In genomic region chr13:110338441-110339101, GRCh38 we compare ENCODE assay signal across 13 cellular contexts. TPM values are rescaled to one million over a fixed set of nuclear protein-coding genes. Genes with fewer than 3 reads are reported as not detected.
DNase-seq lines count a peak whose midpoint lies in the region; ATAC-seq and TF ChIP-seq lines count a peak whose summit lies in the region.
"Had no signal": no experiment of that assay in that cellular context is flagged by ENCODE, and none has a peak within 500 bp of the region (broad histone marks: within the 10 kb centered on the region; RNA-seq: fewer than 3 reads in every experiment).

No MANE protein-coding gene starts in this region.

- H3K4me2 ChIP-seq in H9 (ENCODE audit: insufficient read depth, insufficient read length, low read length), result no peak overlapping the region

- peak; percentile 62 for TF ChIP-seq EP300 in stomach (IDR thresholded peaks at IDR 0.05)

- H4K91ac ChIP-seq in H9 (ENCODE audit: insufficient read length, low read depth, low read length), result no peak overlapping the region

- TF ChIP-seq CTCF in H9 (conservative IDR thresholded peaks at IDR 0.05) (no peak), stomach (IDR thresholded peaks at IDR 0.05) (no peak)

- H4K8ac ChIP-seq in H9 (replicated peaks; ENCODE audit: insufficient read length, low read depth, low read length), result no peak overlapping the region

- H3K4me1 Mint-ChIP-seq in H9, result peaks cover 56 to 59% of the 10 kb centered on the region in 2 experiments
- H3K4me1 Mint-ChIP-seq in activated CD4-positive, alpha-beta T cell treated with anti-CD3 and anti-CD28 coated beads for 36 hours, result peaks cover 25% of the 10 kb centered on the region

- peaks cover 8 to 17% (median 9%) of the 10 kb centered on the region in 3 experiments; a peak in 6 of 7 replicates for H3K36me3 Mint-ChIP-seq in H9 (ENCODE audit: insufficient read depth in 1 of 3, low read depth in 3 of 3)
- no peaks in the 10 kb centered on the region for H3K36me3 Mint-ChIP-seq in activated CD4-positive, alpha-beta T cell treated with anti-CD3 and anti-CD28 coated beads for 36 hours (ENCODE audit: low read depth)

- H3K23me2 ChIP-seq in H9 (ENCODE audit: insufficient read length, low read depth, low read length, poor library complexity, severe bottlenecking), result no peaks in the 10 kb centered on the region

- H3K27ac ChIP-seq in H9 (ENCODE audit: insufficient read length, low read depth, low read length) (no peak overlapping the region), ectodermal cell (ENCODE audit: insufficient read depth, low read depth, low read length, poor library complexity, severe bottlenecking) (peak overlapping the region; percentile 89), stomach (peak overlapping the region; percentile 34 to 92 (median 88))
- H3K27ac ChIP-seq: VCaP had no signal

- no CpG with 5 or more reads among the region's 13 CpGs for WGBS in H9 (ENCODE audit: extremely low coverage, insufficient read length, low lambda C conversion rate)
- 32 to 33% methylated on average over 13 of the region's 13 CpGs for WGBS in ectodermal cell, 2 experiments
- WGBS in stomach, 5 donors, result 41 to 50% (median 46%) methylated on average over 13 of the region's 13 CpGs

- CTCF ChIA-PET in activated CD4-positive, alpha-beta T cell treated with anti-CD3 and anti-CD28 coated beads for 36 hours (lab: Charles Lee), result no interaction called here

- POLR2A ChIA-PET in activated CD4-positive, alpha-beta T cell treated with anti-CD3 and anti-CD28 coated beads for 36 hours (lab: Charles Lee), result no interaction called here

- H2BK20ac ChIP-seq in H9 (ENCODE audit: low read depth, low read length, poor library complexity, severe bottlenecking), result no peak overlapping the region

- peak overlapping the region; percentile 55 to 80 (median 58); a peak in 5 of 7 replicates for H3K27ac Mint-ChIP-seq in H9
- no peak overlapping the region for H3K27ac Mint-ChIP-seq in activated CD4-positive, alpha-beta T cell treated with anti-CD3 and anti-CD28 coated beads for 36 hours
- H3K27ac Mint-ChIP-seq: activated naive CD8-positive, alpha-beta T cell treated with anti-CD3 and anti-CD28 coated beads for 36 hours had no signal

- no peak overlapping the region for H3K9ac ChIP-seq in H9 (ENCODE audit: extremely low read depth, insufficient read length, low read length)

- no peak overlapping the region for H2BK120ac ChIP-seq in H9 (ENCODE audit: low read depth, low read length, poor library complexity, severe bottlenecking)

- no peaks in the 10 kb centered on the region for H3K27me3 ChIP-seq in H9 (ENCODE audit: insufficient read depth, low read length)
- H3K27me3 ChIP-seq in ectodermal cell (ENCODE audit: control insufficient read depth, insufficient read depth, low read length, poor library complexity, severe bottlenecking), result no peaks in the 10 kb centered on the region
- no peaks in the 10 kb centered on the region for H3K27me3 ChIP-seq in stomach

- H3K79me1 ChIP-seq in H9 (ENCODE audit: insufficient read depth, low read depth, low read length, poor library complexity, severe bottlenecking), result peaks cover 6% of the 10 kb centered on the region

- no peak overlapping the region for H3K4me3 Mint-ChIP-seq in H9
- no peak overlapping the region for H3K4me3 Mint-ChIP-seq in activated CD4-positive, alpha-beta T cell treated with anti-CD3 and anti-CD28 coated beads for 36 hours
- H3K4me3 Mint-ChIP-seq: activated naive CD8-positive, alpha-beta T cell treated with anti-CD3 and anti-CD28 coated beads for 36 hours had no signal

- H3K9me3 ChIP-seq in H9 (ENCODE audit: control insufficient read depth, low read depth, low read length), result no peaks in the 10 kb centered on the region
- H3K9me3 ChIP-seq in ectodermal cell (ENCODE audit: control insufficient read depth, low read length), result no peaks in the 10 kb centered on the region
- no peaks in the 10 kb centered on the region for H3K9me3 ChIP-seq in stomach

- no peak overlapping the region for H3T11ph ChIP-seq in H9 (ENCODE audit: low read length)

- no peak for TF ChIP-seq POLR2A in stomach (IDR thresholded peaks at IDR 0.05)

- H3K14ac ChIP-seq in H9 (ENCODE audit: insufficient read depth, low read length), result no peak overlapping the region

- H3K9me3 Mint-ChIP-seq in H9, result no peaks in the 10 kb centered on the region
- peaks cover 2% of the 10 kb centered on the region for H3K9me3 Mint-ChIP-seq in activated CD4-positive, alpha-beta T cell treated with anti-CD3 and anti-CD28 coated beads for 36 hours (ENCODE audit: low read depth)

- no peak overlapping the region for H2BK12ac ChIP-seq in H9 (ENCODE audit: insufficient read length, low read depth, low read length)

- no peak overlapping the region for H3K23ac ChIP-seq in H9 (ENCODE audit: insufficient read length, low read depth, low read length)

- H2AFZ ChIP-seq in H9 (ENCODE audit: low read length), result no peak overlapping the region

- H3K36me3 ChIP-seq in ectodermal cell (ENCODE audit: control insufficient read depth, insufficient read depth, low read length), result no peaks in the 10 kb centered on the region
- no peaks in the 10 kb centered on the region for H3K36me3 ChIP-seq in stomach

- DNase-seq in H9 (no peak), medulla oblongata (ENCODE audit: extremely low spot score) (peak; percentile 54), stomach (no peak), NCI-H2196 (lab: John Stamatoyannopoulos, UW; ENCODE audit: unreplicated experiment) (no peak)
- no peak for DNase-seq in activated CD4-positive, alpha-beta T cell treated with anti-CD3 and anti-CD28 coated beads for 36 hours
- DNase-seq in stimulated activated CD4-positive, alpha-beta T cell treated with anti-CD3 and anti-CD28 coated beads, Interleukin-2, amount 100 ng/mL, for 24 hours, result no peak
- no peak for DNase-seq in stimulated activated CD4-positive, alpha-beta T cell treated with anti-CD3 and anti-CD28 coated beads, Interleukin-4, amount 100 ng/mL, for 24 hours
- DNase-seq: activated naive CD8-positive, alpha-beta T cell treated with anti-CD3 and anti-CD28 coated beads for 36 hours; DMS153; Kasumi-1; stimulated activated CD4-positive, alpha-beta T cell treated with anti-CD3 and anti-CD28 coated beads, Interleukin-2, amount 100 ng/mL, for 48 hours had no signal

- H2BK5ac ChIP-seq in H9 (ENCODE audit: insufficient read length, low read length), result no peak overlapping the region

- H3K4me1 ChIP-seq in H9 (ENCODE audit: insufficient read depth, low read length) (peaks cover 10% of the 10 kb centered on the region; the same call in 1 of the 2 replicates), ectodermal cell (ENCODE audit: control insufficient read depth, insufficient read depth, low read length) (peaks cover 45% of the 10 kb centered on the region), stomach (peaks cover 7 to 99% (median 55%) of the 10 kb centered on the region in 4 donors)

- no peak overlapping the region for H3K4me3 ChIP-seq in ectodermal cell (ENCODE audit: insufficient read depth, low read depth, low read length)
- H3K4me3 ChIP-seq in stomach, result no peak overlapping the region

- H4K20me1 ChIP-seq in H9 (ENCODE audit: control insufficient read depth, insufficient read depth, insufficient read length), result no peaks in the 10 kb centered on the region

- no peak for ATAC-seq in activated CD4-positive, alpha-beta T cell treated with anti-CD3 and anti-CD28 coated beads for 36 hours

- H3K18ac ChIP-seq in H9 (ENCODE audit: insufficient read length, low read depth, low read length), result no peak overlapping the region

- H3K27me3 Mint-ChIP-seq in H9 (ENCODE audit: low read depth), result no peaks in the 10 kb centered on the region; the same call in 1 of the 2 replicates
- H3K27me3 Mint-ChIP-seq in activated CD4-positive, alpha-beta T cell treated with anti-CD3 and anti-CD28 coated beads for 36 hours, result peaks cover 13% of the 10 kb centered on the region

- no peak overlapping the region for H3K4ac ChIP-seq in H9 (ENCODE audit: low read depth, low read length)

- no peak overlapping the region for H2BK15ac ChIP-seq in H9 (ENCODE audit: low read depth, low read length)

- H4K5ac ChIP-seq in H9 (ENCODE audit: insufficient read length, low read depth, low read length), result no peak overlapping the region

- H3K79me2 ChIP-seq in H9 (ENCODE audit: insufficient read depth, low read length), result peaks cover 2% of the 10 kb centered on the region; the same call in 1 of the 2 replicates

- no peak overlapping the region for H2AK5ac ChIP-seq in H9 (ENCODE audit: insufficient read length, low read length)

- H3K56ac ChIP-seq in H9 (ENCODE audit: insufficient read length, low read depth, low read length), result no peak overlapping the region

- intact Hi-C loops in stomach (cut with DNase I; ENCODE audit: low total_unique reads), result no loop called here
- intact Hi-C loops in activated CD4-positive, alpha-beta T cell treated with anti-CD3 and anti-CD28 coated beads for 36 hours (cut with DNase I, micrococcal nuclease), result no loop called here

RNA-seq across cellular contexts. Expression of gene COL4A2, which starts 31.5 kb away (rescaled TPM):
- total RNA-seq in H9 (2021) (68.8 and 76.5 TPM in 2 replicates), stomach (100 to 1,000 TPM; 134 to 531 (median 366) TPM)
- 127 TPM for polyA plus RNA-seq in ectodermal cell (2013, experiment 1 of 4)
- 125 TPM for polyA plus RNA-seq in ectodermal cell (2013, experiment 2 of 4)
- polyA plus RNA-seq in ectodermal cell (2013, experiment 3 of 4), result 124 TPM
- 132 TPM for polyA plus RNA-seq in ectodermal cell (2013, experiment 4 of 4)
- polyA plus RNA-seq in stomach, result 10 to 100 TPM; 24.0 to 96.6 (median 38.4) TPM
- total RNA-seq in activated CD4-positive, alpha-beta T cell treated with anti-CD3 and anti-CD28 coated beads for 36 hours, result not detected
- total RNA-seq: activated naive CD8-positive, alpha-beta T cell treated with anti-CD3 and anti-CD28 coated beads for 36 hours had no signal

RNA-seq across cellular contexts. Expression of gene COL4A1, which starts 31.6 kb away (rescaled TPM):
- 73.1 and 74.6 TPM in 2 replicates for total RNA-seq in H9 (2021)
- 102 TPM for polyA plus RNA-seq in ectodermal cell (2013, experiment 1 of 4)
- polyA plus RNA-seq in ectodermal cell (2013, experiment 2 of 4), result 103 TPM
- polyA plus RNA-seq in ectodermal cell (2013, experiment 3 of 4), result 89.1 TPM
- 97.5 TPM for polyA plus RNA-seq in ectodermal cell (2013, experiment 4 of 4)
- total RNA-seq in stomach, result 100 to 1,000 TPM; 132 to 798 (median 175) TPM
- 10 to 100 TPM; 18.8 to 59.0 (median 30.6) TPM for polyA plus RNA-seq in stomach
- under 1 TPM in 1 of 2 experiments, not detected in 1; 0.14 TPM for total RNA-seq in activated CD4-positive, alpha-beta T cell treated with anti-CD3 and anti-CD28 coated beads for 36 hours
- total RNA-seq: activated naive CD8-positive, alpha-beta T cell treated with anti-CD3 and anti-CD28 coated beads for 36 hours had no signal

Comparison
In these comparisons a context has a peak if more than half of its experiments do, and no peak if none do; other contexts are left out.
1. RNA of gene COL4A2, which starts 31.5 kb away (total RNA-seq): 134 to 531 TPM in stomach and 68.8 to 76.5 TPM in H9; not detected in activated CD4-positive, alpha-beta T cell treated with anti-CD3 and anti-CD28 coated beads for 36 hours; every median in the first group is over 10 times any median in the second.
2. RNA of gene COL4A1, which starts 31.6 kb away (total RNA-seq): 132 to 798 TPM in stomach and 73.1 to 74.6 TPM in H9; 0.14 TPM in activated CD4-positive, alpha-beta T cell treated with anti-CD3 and anti-CD28 coated beads for 36 hours; every median in the first group is over 10 times any median in the second.